Comparison of ENCODE assay signal across 10 cellular contexts in the genomic region with DNA sequence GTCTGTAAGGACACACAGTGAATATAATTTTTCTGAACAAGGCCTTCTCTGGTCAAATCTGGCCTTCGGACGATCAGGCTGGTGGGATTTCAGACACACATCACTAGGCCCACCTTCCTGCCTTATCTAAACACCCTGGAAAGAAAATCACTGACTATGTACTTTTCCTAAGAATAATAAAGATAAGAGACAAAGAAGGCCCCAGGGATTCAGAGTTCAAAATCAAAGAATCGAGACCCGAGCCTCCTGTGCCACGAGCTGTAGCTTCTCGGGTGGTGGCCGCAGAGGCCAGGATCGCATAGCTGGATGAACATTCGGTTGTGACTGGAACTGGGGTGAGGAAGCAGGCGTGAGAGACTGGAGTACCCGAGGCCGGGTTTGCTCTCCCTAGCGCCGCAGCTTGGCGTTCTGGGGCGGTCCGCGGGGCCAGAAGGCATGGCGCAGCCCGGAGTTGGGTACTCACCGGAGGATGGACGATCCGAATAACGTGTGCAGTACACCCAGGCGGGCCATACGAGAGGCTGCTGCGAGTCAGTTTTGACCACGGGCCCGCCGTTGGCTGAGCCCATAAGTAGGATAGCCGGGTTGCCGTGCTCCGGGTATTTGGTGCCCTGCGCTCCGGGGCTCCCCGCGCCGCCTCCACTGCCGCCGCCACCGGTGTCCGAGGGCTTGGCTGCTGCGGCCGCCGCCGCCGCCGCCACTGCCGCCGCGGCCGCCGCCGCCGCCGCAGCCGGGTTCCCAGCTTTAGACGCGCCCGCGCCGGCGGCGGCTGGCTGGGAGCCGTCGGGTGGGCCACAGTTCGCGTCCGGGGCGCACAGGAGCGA. TPM values are rescaled to one million over a fixed set of nuclear protein-coding genes. Genes with fewer than 3 reads are reported as not detected.
DNase-seq lines count a peak whose midpoint lies in the region; ATAC-seq, FAIRE-seq and TF ChIP-seq lines count a peak whose summit lies in the region.
"Had no signal": no experiment of that assay in that cellular context is flagged by ENCODE, and none has a peak within 500 bp of the region (broad histone marks: within the 10 kb centered on the region; RNA-seq: fewer than 3 reads in every experiment).

No MANE protein-coding gene starts in this region.

- peaks cover 2% of the 10 kb centered on the region for H3K36me3 Mint-ChIP-seq in astrocyte (ENCODE audit: low read depth, unreplicated experiment)
- H3K36me3 Mint-ChIP-seq in natural killer cell treated with Interleukin-12 subunit alpha and Interleukin-12 subunit beta and Interleukin-15 and Interleukin-18, amount 100 ng/mL, for 72 hours = no peaks in the 10 kb centered on the region

- H3K27ac ChIP-seq in astrocyte (ENCODE audit: low read depth, low read length) = peak overlapping the region; percentile 66

- no peak for TF ChIP-seq POLR2A in erythroblast (IDR thresholded peaks at IDR 0.05; ENCODE audit: low read length)

- H3K4me1 Mint-ChIP-seq in astrocyte (ENCODE audit: low read depth, unreplicated experiment) = peaks cover 5% of the 10 kb centered on the region
- H3K4me1 Mint-ChIP-seq in natural killer cell treated with Interleukin-12 subunit alpha and Interleukin-12 subunit beta and Interleukin-15 and Interleukin-18, amount 100 ng/mL, for 72 hours (ENCODE audit: low read depth in 2 of 2) = peaks cover 11 to 20% of the 10 kb centered on the region in 2 donors

- TF ChIP-seq CTCF in AG09309 (IDR thresholded peaks at IDR 0.05; ENCODE audit: control insufficient read depth, insufficient read depth, low read depth, low read length, missing control alignments) (no peak), astrocyte (IDR thresholded peaks at IDR 0.05; ENCODE audit: insufficient read depth, low read depth, low read length) (no peak)

- no peak for ATAC-seq in natural killer cell treated with Interleukin-12 subunit alpha and Interleukin-12 subunit beta and Interleukin-15 and Interleukin-18, amount 100 ng/mL, for 72 hours

- peaks cover 81% of the 10 kb centered on the region for H3K27me3 Mint-ChIP-seq in astrocyte (ENCODE audit: low read depth, unreplicated experiment)
- peaks cover 41 to 70% of the 10 kb centered on the region in 2 donors for H3K27me3 Mint-ChIP-seq in natural killer cell treated with Interleukin-12 subunit alpha and Interleukin-12 subunit beta and Interleukin-15 and Interleukin-18, amount 100 ng/mL, for 72 hours

- H3K4me2 ChIP-seq in astrocyte (ENCODE audit: low read length) = peak overlapping the region; percentile 77

- H3K4me3 ChIP-seq in AG09309 (ENCODE audit: control insufficient read depth, low read depth, low read length) (peak overlapping the region; percentile 70), astrocyte (ENCODE audit: insufficient read depth, low read depth, low read length) (peak overlapping the region; percentile 65)

- H3K9ac ChIP-seq in ES-I3 (ENCODE audit: low read depth, low read length) = peak overlapping the region; percentile 3; the same call in 1 of the 2 replicates
- peak overlapping the region; percentile 83 for H3K9ac ChIP-seq in astrocyte (ENCODE audit: low read length)

- no peak overlapping the region for H3K4me3 Mint-ChIP-seq in astrocyte (ENCODE audit: unreplicated experiment)
- peak overlapping the region; percentile 48 for H3K4me3 Mint-ChIP-seq in natural killer cell treated with Interleukin-12 subunit alpha and Interleukin-12 subunit beta and Interleukin-15 and Interleukin-18, amount 100 ng/mL, for 72 hours

- peaks cover 82% of the 10 kb centered on the region for H3K27me3 ChIP-seq in astrocyte (ENCODE audit: insufficient read depth, low read length)

- peak overlapping the region; percentile 86 for H3K27ac Mint-ChIP-seq in astrocyte (ENCODE audit: unreplicated experiment)
- no peak overlapping the region for H3K27ac Mint-ChIP-seq in natural killer cell treated with Interleukin-12 subunit alpha and Interleukin-12 subunit beta and Interleukin-15 and Interleukin-18, amount 100 ng/mL, for 72 hours

- peak overlapping the region; percentile 47 for H2AFZ ChIP-seq in astrocyte (ENCODE audit: low read depth, low read length)

- H3K4me1 ChIP-seq in ES-I3 (ENCODE audit: insufficient read depth, low read length) (peaks cover 17% of the 10 kb centered on the region; the same call in 1 of the 2 replicates), astrocyte (ENCODE audit: insufficient read depth, low read length) (peaks cover 6% of the 10 kb centered on the region)

- peaks cover 34% of the 10 kb centered on the region for H3K9me3 Mint-ChIP-seq in astrocyte (ENCODE audit: unreplicated experiment)
- no peaks in the 10 kb centered on the region for H3K9me3 Mint-ChIP-seq in natural killer cell treated with Interleukin-12 subunit alpha and Interleukin-12 subunit beta and Interleukin-15 and Interleukin-18, amount 100 ng/mL, for 72 hours

- peaks cover 15% of the 10 kb centered on the region for H4K20me1 ChIP-seq in astrocyte (ENCODE audit: insufficient read depth, low read length)

- H3K79me2 ChIP-seq in astrocyte (ENCODE audit: insufficient read depth, low read length) = peaks cover 48% of the 10 kb centered on the region

- no peak for FAIRE-seq in astrocyte (lab: Jason Lieb, UNC)
- FAIRE-seq in RCC 7860 (lab: Jason Lieb, UNC) = no peak

- DNase-seq in AG09309 (ENCODE audit: low read depth) = no peak
- no peak for DNase-seq in astrocyte (ENCODE audit: low read depth)
- DNase-seq in natural killer cell treated with Interleukin-12 subunit alpha and Interleukin-12 subunit beta and Interleukin-15 and Interleukin-18, amount 100 ng/mL, for 72 hours (ENCODE audit: low spot score) = no peak
- DNase-seq in SW480 (ENCODE audit: low spot score) = no peak
- no peak for DNase-seq in erythroblast (lab: John Stamatoyannopoulos, UW)
- DNase-seq in superior temporal gyrus (ENCODE audit: extremely low spot score) = no peak
- DNase-seq in RCC 7860 (ENCODE audit: low spot score) = no peak
- DNase-seq: cerebellar nuclear complex had no signal

- H3K9me3 ChIP-seq in ES-I3 (ENCODE audit: control insufficient read depth, insufficient read depth, low read length) (no peaks in the 10 kb centered on the region), astrocyte (ENCODE audit: insufficient read depth, low read depth, low read length) (no peaks in the 10 kb centered on the region)

- no peaks in the 10 kb centered on the region for H3K36me3 ChIP-seq in ES-I3 (ENCODE audit: insufficient read depth, low read length)
- H3K36me3 ChIP-seq in astrocyte (ENCODE audit: insufficient read depth, low read length) = no peaks in the 10 kb centered on the region

RNA-seq across cellular contexts. Expression of a gene that starts 1.4 kb away (rescaled TPM):
- 0.09 TPM in 1 of 2 replicates, not detected in the other for total RNA-seq in astrocyte
- total RNA-seq in natural killer cell treated with Interleukin-12 subunit alpha and Interleukin-12 subunit beta and Interleukin-15 and Interleukin-18, amount 100 ng/mL, for 72 hours = not detected
- total RNA-seq: T-helper 2 cell treated with Interferon-gamma antibody and Interleukin-4, amounts not matched to agents 100 ng/mL and 5 ng/mL, for 36 hours had no signal
